In the genomic region with DNA sequence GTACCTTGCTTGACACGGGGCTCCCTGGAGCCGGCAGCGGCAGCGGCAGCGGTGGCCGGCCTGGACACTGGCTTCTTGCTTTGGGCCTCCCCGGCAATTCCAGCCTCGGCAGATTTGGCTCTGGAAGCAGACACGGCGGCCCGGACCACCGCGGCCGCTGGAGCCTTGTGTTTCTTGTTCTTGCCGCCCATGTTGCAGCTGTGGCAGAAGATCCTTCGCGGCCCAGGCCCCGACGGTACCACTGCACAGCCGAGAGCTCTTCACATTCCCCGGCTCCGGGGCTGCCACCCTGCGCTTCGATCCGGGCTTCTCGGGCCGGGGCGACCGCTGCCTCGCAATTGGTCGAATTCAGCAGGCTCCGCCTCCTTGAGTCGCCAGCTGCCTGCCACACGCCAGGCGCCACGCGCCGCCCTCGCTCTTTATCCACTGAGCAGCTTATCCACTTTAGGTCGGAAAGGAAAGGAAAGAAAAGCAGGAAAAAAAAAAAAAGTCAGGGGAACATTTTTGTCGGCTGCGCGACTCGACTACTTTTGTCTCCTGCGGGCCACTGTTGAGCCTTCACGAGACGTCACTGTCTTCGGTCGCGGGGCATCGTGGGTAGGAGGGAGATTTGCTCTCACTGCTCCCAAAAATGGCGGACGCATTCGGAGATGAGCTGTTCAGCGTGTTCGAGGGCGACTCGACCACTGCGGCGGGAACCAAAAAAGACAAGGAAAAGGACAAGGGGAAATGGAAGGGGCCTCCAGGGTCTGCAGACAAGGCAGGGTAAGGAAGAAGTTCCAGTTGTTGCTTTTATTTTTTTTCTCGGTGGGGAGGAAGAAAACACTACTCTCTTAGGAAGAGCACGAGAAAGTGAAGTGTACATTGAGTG, we compare ENCODE assay signal across 8 cellular contexts. TPM values are rescaled to one million over a fixed set of nuclear protein-coding genes. Genes with fewer than 3 reads are reported as not detected.
DNase-seq lines count a peak whose midpoint lies in the region; ATAC-seq and TF ChIP-seq lines count a peak whose summit lies in the region.

A gene with protein sequence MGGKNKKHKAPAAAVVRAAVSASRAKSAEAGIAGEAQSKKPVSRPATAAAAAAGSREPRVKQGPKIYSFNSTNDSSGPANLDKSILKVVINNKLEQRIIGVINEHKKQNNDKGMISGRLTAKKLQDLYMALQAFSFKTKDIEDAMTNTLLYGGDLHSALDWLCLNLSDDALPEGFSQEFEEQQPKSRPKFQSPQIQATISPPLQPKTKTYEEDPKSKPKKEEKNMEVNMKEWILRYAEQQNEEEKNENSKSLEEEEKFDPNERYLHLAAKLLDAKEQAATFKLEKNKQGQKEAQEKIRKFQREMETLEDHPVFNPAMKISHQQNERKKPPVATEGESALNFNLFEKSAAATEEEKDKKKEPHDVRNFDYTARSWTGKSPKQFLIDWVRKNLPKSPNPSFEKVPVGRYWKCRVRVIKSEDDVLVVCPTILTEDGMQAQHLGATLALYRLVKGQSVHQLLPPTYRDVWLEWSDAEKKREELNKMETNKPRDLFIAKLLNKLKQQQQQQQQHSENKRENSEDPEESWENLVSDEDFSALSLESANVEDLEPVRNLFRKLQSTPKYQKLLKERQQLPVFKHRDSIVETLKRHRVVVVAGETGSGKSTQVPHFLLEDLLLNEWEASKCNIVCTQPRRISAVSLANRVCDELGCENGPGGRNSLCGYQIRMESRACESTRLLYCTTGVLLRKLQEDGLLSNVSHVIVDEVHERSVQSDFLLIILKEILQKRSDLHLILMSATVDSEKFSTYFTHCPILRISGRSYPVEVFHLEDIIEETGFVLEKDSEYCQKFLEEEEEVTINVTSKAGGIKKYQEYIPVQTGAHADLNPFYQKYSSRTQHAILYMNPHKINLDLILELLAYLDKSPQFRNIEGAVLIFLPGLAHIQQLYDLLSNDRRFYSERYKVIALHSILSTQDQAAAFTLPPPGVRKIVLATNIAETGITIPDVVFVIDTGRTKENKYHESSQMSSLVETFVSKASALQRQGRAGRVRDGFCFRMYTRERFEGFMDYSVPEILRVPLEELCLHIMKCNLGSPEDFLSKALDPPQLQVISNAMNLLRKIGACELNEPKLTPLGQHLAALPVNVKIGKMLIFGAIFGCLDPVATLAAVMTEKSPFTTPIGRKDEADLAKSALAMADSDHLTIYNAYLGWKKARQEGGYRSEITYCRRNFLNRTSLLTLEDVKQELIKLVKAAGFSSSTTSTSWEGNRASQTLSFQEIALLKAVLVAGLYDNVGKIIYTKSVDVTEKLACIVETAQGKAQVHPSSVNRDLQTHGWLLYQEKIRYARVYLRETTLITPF (N-terminal part only) (minus strand): TSS at position 312 of the 871 bp plus-strand sequence. CDS start 121 bp downstream, at position 191.
Gene MTREX, plus strand, starts transcription at position 607 of the 871 bp plus-strand sequence. Its CDS starts 25 bp downstream, at position 632.

- no peaks in the 10 kb centered on the region for H3K27me3 Mint-ChIP-seq in CD4-positive, alpha-beta memory T cell
- no peaks in the 10 kb centered on the region for H3K27me3 Mint-ChIP-seq in activated CD4-positive, alpha-beta memory T cell treated with anti-CD3 and anti-CD28 coated beads for 36 hours

- no peak within 1 kb of the TSS for H3K27ac Mint-ChIP-seq in CD4-positive, alpha-beta memory T cell
- H3K27ac Mint-ChIP-seq in activated CD4-positive, alpha-beta memory T cell treated with anti-CD3 and anti-CD28 coated beads for 36 hours: no peak within 1 kb of the TSS

- no peaks in the 10 kb centered on the region for H3K9me3 Mint-ChIP-seq in CD4-positive, alpha-beta memory T cell
- peaks cover 3% of the 10 kb centered on the region for H3K9me3 Mint-ChIP-seq in activated CD4-positive, alpha-beta memory T cell treated with anti-CD3 and anti-CD28 coated beads for 36 hours

- no peak within 1 kb of the TSS for H3K4me3 Mint-ChIP-seq in CD4-positive, alpha-beta memory T cell
- no peak within 1 kb of the TSS for H3K4me3 Mint-ChIP-seq in activated CD4-positive, alpha-beta memory T cell treated with anti-CD3 and anti-CD28 coated beads for 36 hours

- no peaks in the 10 kb centered on the region for H3K9me3 ChIP-seq in CD4-positive, alpha-beta memory T cell (ENCODE audit: control insufficient read depth in 1 of 2, low read length in 2 of 2)
- H3K9me3 ChIP-seq in ectodermal cell (ENCODE audit: control insufficient read depth, low read length): no peaks in the 10 kb centered on the region

- TF ChIP-seq POLR2A in lower leg skin (IDR thresholded peaks at IDR 0.05): no peak

- H3K27me3 ChIP-seq in CD4-positive, alpha-beta memory T cell (ENCODE audit: insufficient read depth, low read length): no peaks in the 10 kb centered on the region
- H3K27me3 ChIP-seq in ectodermal cell (ENCODE audit: control insufficient read depth, insufficient read depth, low read length, poor library complexity, severe bottlenecking): no peaks in the 10 kb centered on the region

- H3K36me3 ChIP-seq in CD4-positive, alpha-beta memory T cell (ENCODE audit: insufficient read depth, low read length): no peaks in the 10 kb centered on the region
- no peaks in the 10 kb centered on the region for H3K36me3 ChIP-seq in ectodermal cell (ENCODE audit: control insufficient read depth, insufficient read depth, low read length)

- peak within 1 kb of the TSS; percentile 94 for H3K27ac ChIP-seq in CD4-positive, alpha-beta memory T cell (ENCODE audit: low read depth, low read length)
- peak within 1 kb of the TSS; percentile 97 for H3K27ac ChIP-seq in ectodermal cell (ENCODE audit: insufficient read depth, low read depth, low read length, poor library complexity, severe bottlenecking)

- H3K4me1 Mint-ChIP-seq in CD4-positive, alpha-beta memory T cell: peaks cover 21 to 35% (median 25%) of the 10 kb centered on the region in 4 donors
- H3K4me1 Mint-ChIP-seq in activated CD4-positive, alpha-beta memory T cell treated with anti-CD3 and anti-CD28 coated beads for 36 hours (ENCODE audit: low read depth): peaks cover 32% of the 10 kb centered on the region

- ATAC-seq in GM19455 (IDR thresholded peaks at IDR 0.05; ENCODE audit: unreplicated experiment): peak; percentile 94

- peak; percentile 89 to 93 (median 91) for DNase-seq in CD4-positive, alpha-beta memory T cell
- DNase-seq in HK-2 (ENCODE audit: unreplicated experiment): peak; percentile 86
- DNase-seq in NCI-H82 treated with DMSO at 0.1 percent for 48 hours (lab: John Stamatoyannopoulos, UW; ENCODE audit: unreplicated experiment): peak; percentile 68
- peak; percentile 92 for DNase-seq in activated CD4-positive, alpha-beta memory T cell treated with anti-CD3 and anti-CD28 coated beads for 36 hours
- peak; percentile 89 to 98 for DNase-seq in lower leg skin (ENCODE audit: low spot score in 2 of 2)
- DNase-seq in stimulated activated CD4-positive, alpha-beta T cell treated with anti-CD3 and anti-CD28 coated beads, Interleukin-4, amount 100 ng/mL, for 48 hours (ENCODE audit: low read depth in 2 of 2): peak; percentile 78 to 84

- TF ChIP-seq CTCF in lower leg skin (IDR thresholded peaks at IDR 0.05): no peak

- CTCF ChIA-PET in CD4-positive, alpha-beta memory T cell (lab: Charles Lee; ENCODE audit: partially characterized antibody): interaction anchor here (0.6 to 1.4 kb wide), 7 partner anchors 17 to 331 kb away, joined by 3 read pairs; partner anchors contain the start of gene CCNO
- CTCF ChIA-PET in activated CD4-positive, alpha-beta memory T cell treated with anti-CD3 and anti-CD28 coated beads for 36 hours (lab: Charles Lee): interaction anchor here (0.6 to 2.0 kb wide), 14 partner anchors 9 to 384 kb away, joined by 3 to 5 read pairs (median 3); partner anchors contain the start of gene CDC20B

- peak within 1 kb of the TSS; percentile 86 to 94 for H3K4me3 ChIP-seq in CD4-positive, alpha-beta memory T cell (ENCODE audit: low read length in 2 of 2)
- peak within 1 kb of the TSS; percentile 91 for H3K4me3 ChIP-seq in ectodermal cell (ENCODE audit: insufficient read depth, low read depth, low read length)
- peak within 1 kb of the TSS; percentile 77 for H3K4me3 ChIP-seq in lower leg skin (ENCODE audit: low read depth, poor library complexity, severe bottlenecking)

- intact Hi-C loops in CD4-positive, alpha-beta memory T cell (cut with micrococcal nuclease): loop anchor here (2.0 to 10.0 kb wide), 6 partner anchors 15 to 1865 kb away; partner anchors contain the start of genes ARL15, CCNO, CDC20B and GPBP1
- intact Hi-C loops in activated CD4-positive, alpha-beta memory T cell treated with anti-CD3 and anti-CD28 coated beads for 36 hours (cut with micrococcal nuclease): loop anchor here (1.0 kb wide), 3 partner anchors 31 to 134 kb away; partner anchors contain the start of genes CDC20B and MCIDAS
- intact Hi-C loops in lower leg skin (cut with DNase I; ENCODE audit: low total_unique reads): no loop called here

- WGBS in ectodermal cell, 2 experiments: 0% methylated on average over 62 of the region's 62 CpGs
- 0% methylated on average over 54 of the region's 62 CpGs for WGBS in lower leg skin, 2 donors

- POLR2A ChIA-PET in CD4-positive, alpha-beta memory T cell (lab: Charles Lee; ENCODE audit: partially characterized antibody): interaction anchor here (0.5 to 2.6 kb wide), 19 partner anchors 9 to 1866 kb away, joined by 3 to 14 read pairs (median 3); partner anchors contain the start of genes CDC20B, GPBP1, IL6ST and PLPP1
- POLR2A ChIA-PET in activated CD4-positive, alpha-beta memory T cell treated with anti-CD3 and anti-CD28 coated beads for 36 hours (lab: Charles Lee): interaction anchor here (0.6 to 2.3 kb wide), 7 partner anchors 11 to 404 kb away, joined by 3 to 6 read pairs (median 4); partner anchors contain the start of gene CDC20B

- H3K4me1 ChIP-seq in CD4-positive, alpha-beta memory T cell (ENCODE audit: insufficient read depth, low read length): peaks cover 66% of the 10 kb centered on the region
- peaks cover 4% of the 10 kb centered on the region for H3K4me1 ChIP-seq in ectodermal cell (ENCODE audit: control insufficient read depth, insufficient read depth, low read length)

- peaks cover 9 to 15% of the 10 kb centered on the region in 2 donors for H3K36me3 Mint-ChIP-seq in CD4-positive, alpha-beta memory T cell
- H3K36me3 Mint-ChIP-seq in activated CD4-positive, alpha-beta memory T cell treated with anti-CD3 and anti-CD28 coated beads for 36 hours: peaks cover 14% of the 10 kb centered on the region

RNA-seq across cellular contexts. Expression of the first gene that starts in this region (rescaled TPM):
- total RNA-seq in CD4-positive, alpha-beta memory T cell: 10 to 100 TPM; 18.5 to 22.5 TPM
- 10 to 100 TPM; 11.6 to 21.0 TPM for polyA plus RNA-seq in CD4-positive, alpha-beta memory T cell
- 10 to 100 TPM; 11.5 to 11.8 TPM for total RNA-seq in activated CD4-positive, alpha-beta memory T cell treated with anti-CD3 and anti-CD28 coated beads for 36 hours
- polyA plus RNA-seq in ectodermal cell (2013, experiment 1 of 4): 35.7 TPM
- polyA plus RNA-seq in ectodermal cell (2013, experiment 2 of 4): 35.5 TPM
- 27.0 TPM for polyA plus RNA-seq in ectodermal cell (2013, experiment 3 of 4)
- 26.9 TPM for polyA plus RNA-seq in ectodermal cell (2013, experiment 4 of 4)
- total RNA-seq in lower leg skin: 10 to 100 TPM; 24.2 to 27.9 (median 25.4) TPM

RNA-seq across cellular contexts. Expression of gene MTREX, which starts in this region (rescaled TPM):
- total RNA-seq in CD4-positive, alpha-beta memory T cell: 10 to 100 TPM; 73.3 to 82.2 TPM
- 10 to 100 TPM; 28.8 to 37.4 TPM for polyA plus RNA-seq in CD4-positive, alpha-beta memory T cell
- 10 to 100 TPM; 87.4 to 96.6 TPM for total RNA-seq in activated CD4-positive, alpha-beta memory T cell treated with anti-CD3 and anti-CD28 coated beads for 36 hours
- 85.7 TPM for polyA plus RNA-seq in ectodermal cell (2013, experiment 1 of 4)
- 99.3 TPM for polyA plus RNA-seq in ectodermal cell (2013, experiment 2 of 4)
- polyA plus RNA-seq in ectodermal cell (2013, experiment 3 of 4): 63.0 TPM
- polyA plus RNA-seq in ectodermal cell (2013, experiment 4 of 4): 65.0 TPM
- total RNA-seq in lower leg skin: 10 to 100 TPM; 50.7 to 68.3 (median 64.1) TPM

Comparison
In these comparisons a context has a peak if more than half of its experiments do, and no peak if none do; other contexts are left out.
1. Peak in every context shown above with its lines: DNase-seq, ATAC-seq, H3K4me3 ChIP-seq and H3K27ac ChIP-seq.